8 cellular contexts compared by ENCODE assay signal in genomic region chr4:11471613-11472012, GRCh38. TPM values are rescaled to one million over a fixed set of nuclear protein-coding genes. Genes with fewer than 3 reads are reported as not detected.
DNase-seq lines count a peak whose midpoint lies in the region; ATAC-seq and TF ChIP-seq lines count a peak whose summit lies in the region.

No MANE protein-coding gene starts in this region.

- H3K36me3 ChIP-seq in right atrium auricular region, result no peaks in the 10 kb centered on the region
- no peaks in the 10 kb centered on the region for H3K36me3 ChIP-seq in transverse colon
- H3K36me3 ChIP-seq in vagina, result no peaks in the 10 kb centered on the region

- H3K27me3 ChIP-seq in right atrium auricular region, result no peaks in the 10 kb centered on the region
- no peaks in the 10 kb centered on the region for H3K27me3 ChIP-seq in transverse colon
- H3K27me3 ChIP-seq in vagina, result no peaks in the 10 kb centered on the region

- ATAC-seq in Right ventricle myocardium superior (ENCODE audit: poor library complexity), result peak; percentile 39
- peak; percentile 61 for ATAC-seq in HG03558 (IDR thresholded peaks at IDR 0.05; ENCODE audit: extremely low read depth, unreplicated experiment)

- 46 to 64% methylated on average over 4 of the region's 4 CpGs for WGBS in transverse colon (ENCODE audit: low coverage in 1 of 2), 2 donors

- in situ Hi-C loops in transverse colon (cut with MboI; ENCODE audit: low pct_ligation_motif_present in 1 of 4, low pct_unique_long_range_greater_than_20kb in 1 of 4, low sequenced_read_pairs in 3 of 4), result no loop called here

- no peaks in the 10 kb centered on the region for H3K9me3 ChIP-seq in right atrium auricular region
- H3K9me3 ChIP-seq in transverse colon, result no peaks in the 10 kb centered on the region
- no peaks in the 10 kb centered on the region for H3K9me3 ChIP-seq in vagina

- H3K4me3 ChIP-seq in right atrium auricular region (no peak overlapping the region), transverse colon (peak overlapping the region in 1 of 4 donors; percentile 4), vagina (peak overlapping the region in 1 of 2 donors; percentile 16)

- no peak for TF ChIP-seq EP300 in transverse colon (IDR thresholded peaks at IDR 0.05; ENCODE audit: low read depth)

- no peak for DNase-seq in Right ventricle myocardium superior
- no peak for DNase-seq in right atrium auricular region (ENCODE audit: low spot score)
- peak; percentile 11 for DNase-seq in activated CD8-positive, alpha-beta memory T cell treated with anti-CD3 and anti-CD28 coated beads, Interleukin-2, amount 50 U/mL, for 1 hour (ENCODE audit: extremely low read depth)
- DNase-seq in kidney tubule cell (ENCODE audit: low spot score), result peak; percentile 20
- peak; percentile 41 for DNase-seq in transverse colon
- DNase-seq in vagina (ENCODE audit: extremely low spot score in 2 of 2), result no peak
- no peak for DNase-seq in NCI-H524 (lab: John Stamatoyannopoulos, UW)

- TF ChIP-seq POLR2A in transverse colon (IDR thresholded peaks at IDR 0.05) (peak; percentile 25), vagina (IDR thresholded peaks at IDR 0.05) (no peak)

- TF ChIP-seq CTCF in right atrium auricular region (IDR thresholded peaks at IDR 0.05) (no peak), transverse colon (IDR thresholded peaks at IDR 0.05) (no peak), vagina (IDR thresholded peaks at IDR 0.05) (no peak)

- H3K27ac ChIP-seq in right atrium auricular region (no peak overlapping the region), transverse colon (peak overlapping the region in 2 of 4 donors; percentile 21 to 44), vagina (no peak overlapping the region)

- H3K4me1 ChIP-seq in right atrium auricular region (no peaks in the 10 kb centered on the region), transverse colon (no peaks in the 10 kb centered on the region), vagina (no peaks in the 10 kb centered on the region)

- intact Hi-C loops in Right ventricle myocardium superior (cut with DNase I), result no loop called here
- intact Hi-C loops in transverse colon (cut with DNase I; ENCODE audit: low total_unique reads), result no loop called here
- intact Hi-C loops in vagina (cut with DNase I), result no loop called here

RNA-seq across cellular contexts. Expression of gene HS3ST1, which starts 42.9 kb away (rescaled TPM):
- total RNA-seq in Right ventricle myocardium superior (1.2 TPM), right atrium auricular region (1 to 10 TPM; 2.8 to 8.4 TPM), transverse colon (1 to 10 TPM in 2 of 4 donors, not detected in 2; 3.2 to 4.9 TPM), vagina (8.1 TPM)

Comparison
In these comparisons a context has a peak if more than half of its experiments do, and no peak if none do; other contexts are left out.
1. DNase-seq: peak in activated CD8-positive, alpha-beta memory T cell treated with anti-CD3 and anti-CD28 coated beads, Interleukin-2, amount 50 U/mL, for 1 hour (single experiment), kidney tubule cell (single experiment) and transverse colon (single experiment); none in Right ventricle myocardium superior (single experiment), right atrium auricular region (single experiment), vagina (0 of 2) and NCI-H524 (0 of 2).